ENCODE assay signal across 22 cellular contexts in genomic region chr16:11272921-11273720, GRCh38. TPM values are rescaled to one million over a fixed set of nuclear protein-coding genes. Genes with fewer than 3 reads are reported as not detected.
A peak's percentile ranks its signal among the peaks of the same experiment; 100 is the strongest.
DNase-seq lines count a peak whose midpoint lies in the region; ATAC-seq, FAIRE-seq and TF ChIP-seq lines count a peak whose summit lies in the region.
"Had no signal": no experiment of that assay in that cellular context is flagged by ENCODE, and none has a peak within 500 bp of the region (broad histone marks: within the 10 kb centered on the region; RNA-seq: fewer than 3 reads in every experiment).

Gene PRM3 (minus strand): TSS chr16:11273629. CDS start chr16:11273595, 34 bp downstream.

- in situ Hi-C loops in brain microvascular endothelial cell (cut with HindIII; ENCODE audit: low pct_ligation_motif_present, low sequenced_read_pairs): no loop called here

- H2AK5ac ChIP-seq in neuronal stem cell (ENCODE audit: low read depth, low read length): peak within 1 kb of the TSS; percentile 53

- DNase-seq in WTC11 (ENCODE audit: low spot score) (no peak), keratinocyte (ENCODE audit: low read depth, low spot score) (no peak), neuronal stem cell (ENCODE audit: low spot score) (no peak), brain microvascular endothelial cell (no peak)
- DNase-seq in NK-92 treated with Interleukin-12 subunit alpha and Interleukin-12 subunit beta, amount 100 ng/mL, for 24 hours (lab: John Stamatoyannopoulos, UW): no peak
- no peak for DNase-seq in stimulated activated CD4-positive, alpha-beta T cell treated with anti-CD3 and anti-CD28 coated beads, Interleukin-12 subunit alpha, Interleukin-12 subunit beta, amount 100 ng/mL, for 4 hours
- DNase-seq: Calu3; CD4-positive, CD25-positive, alpha-beta regulatory T cell; KG1; NCI-H1092 treated with DMSO at 0.1 percent for 48 hours; NCI-H1694 treated with DMSO at 0.1 percent for 48 hours; NCI-H446 treated with DMSO at 0.1 percent for 48 hours; NCI-H774; Peyer's patch; Right ventricle myocardium superior had no signal

- no peaks in the 10 kb centered on the region for H3K79me2 ChIP-seq in keratinocyte (ENCODE audit: control insufficient read depth, insufficient read depth, low read length)

- H3K9me1 ChIP-seq in keratinocyte (ENCODE audit: control insufficient read depth, extremely low read depth, insufficient read depth, low read length): no peaks in the 10 kb centered on the region

- H3K4me1 ChIP-seq in HEK293 (ENCODE audit: control insufficient read depth, insufficient read depth, low read length) (peaks cover 5% of the 10 kb centered on the region), keratinocyte (ENCODE audit: control insufficient read depth, extremely low read depth, insufficient read depth, low read length) (peaks cover 5% of the 10 kb centered on the region), neuronal stem cell (ENCODE audit: control insufficient read depth in 2 of 2, insufficient read depth in 1 of 2, low read depth in 1 of 2, low read length in 2 of 2) (peaks cover 6 to 10% of the 10 kb centered on the region in 2 donors)
- H3K4me1 ChIP-seq: Peyer's patch had no signal

- peak within 1 kb of the TSS; percentile 17 for H3K4me2 ChIP-seq in keratinocyte (ENCODE audit: control insufficient read depth, extremely low read depth, insufficient read depth, low read depth, low read length)
- H3K4me2 ChIP-seq in neuronal stem cell (ENCODE audit: insufficient read depth, low read length, poor library complexity, severe bottlenecking): no peak within 1 kb of the TSS

- H2AFZ ChIP-seq in keratinocyte (ENCODE audit: control insufficient read depth, low read length): no peak within 1 kb of the TSS
- H2AFZ ChIP-seq in neuronal stem cell (ENCODE audit: low read length): peak within 1 kb of the TSS; percentile 75

- H2BK15ac ChIP-seq in neuronal stem cell (ENCODE audit: low read length): peak within 1 kb of the TSS; percentile 91

- no peak within 1 kb of the TSS for H3K4me3 ChIP-seq in HEK293 (ENCODE audit: low read depth, low read length)
- H3K4me3 ChIP-seq in keratinocyte (ENCODE audit: control insufficient read depth in 2 of 3, extremely low read depth in 1 of 3, insufficient read depth in 2 of 3, low read depth in 1 of 3, low read length in 3 of 3): no peak within 1 kb of the TSS
- no peak within 1 kb of the TSS for H3K4me3 ChIP-seq in neuronal stem cell (ENCODE audit: low read length in 2 of 2)
- H3K4me3 ChIP-seq in brain microvascular endothelial cell (ENCODE audit: low read depth, low read length): no peak within 1 kb of the TSS
- H3K4me3 ChIP-seq: GM12878, Peyer's patch had no signal

- peak within 1 kb of the TSS; percentile 49; the same call in 1 of the 2 replicates for H3K27ac Mint-ChIP-seq in WTC11

- no peak within 1 kb of the TSS for H3K23ac ChIP-seq in neuronal stem cell (ENCODE audit: low read depth, low read length, poor library complexity)

- peak within 1 kb of the TSS; percentile 78 for H2BK12ac ChIP-seq in neuronal stem cell (ENCODE audit: low read length)

- no peak for FAIRE-seq in keratinocyte (lab: Jason Lieb, UNC)
- FAIRE-seq: GM12878, HTR-8/SVneo had no signal

- H3K9me3 ChIP-seq in HEK293 (ENCODE audit: control insufficient read depth, insufficient read depth, low read depth, low read length) (no peaks in the 10 kb centered on the region), keratinocyte (ENCODE audit: control insufficient read depth, low read depth, low read length) (no peaks in the 10 kb centered on the region), neuronal stem cell (replicated peaks in 1 of 2; ENCODE audit: control insufficient read depth in 2 of 2, insufficient read depth in 1 of 2, low read depth in 1 of 2, low read length in 2 of 2) (no peaks in the 10 kb centered on the region)
- H3K9me3 ChIP-seq: Peyer's patch had no signal

- no peaks in the 10 kb centered on the region for H3K27me3 ChIP-seq in keratinocyte (ENCODE audit: control insufficient read depth, extremely low read depth, insufficient read depth, low read length)
- H3K27me3 ChIP-seq in neuronal stem cell (ENCODE audit: control insufficient read depth in 3 of 3, insufficient read depth in 3 of 3, low read depth in 1 of 3, low read length in 3 of 3): no peaks in the 10 kb centered on the region
- H3K27me3 ChIP-seq in brain microvascular endothelial cell (replicated peaks): no peaks in the 10 kb centered on the region
- H3K27me3 ChIP-seq: Peyer's patch had no signal

- H3K36me3 ChIP-seq in HEK293 (ENCODE audit: control insufficient read depth in 2 of 2, insufficient read depth in 1 of 2, low read length in 2 of 2) (no peaks in the 10 kb centered on the region), keratinocyte (ENCODE audit: control insufficient read depth in 2 of 2, extremely low read depth in 1 of 2, insufficient read depth in 2 of 2, low read length in 2 of 2) (no peaks in the 10 kb centered on the region), neuronal stem cell (replicated peaks in 1 of 2; ENCODE audit: control insufficient read depth in 2 of 2, insufficient read depth in 2 of 2, low read length in 2 of 2) (no peaks in the 10 kb centered on the region), brain microvascular endothelial cell (replicated peaks) (no peaks in the 10 kb centered on the region)
- H3K36me3 ChIP-seq: Peyer's patch had no signal

- TF ChIP-seq CTCF in HEK293 (tag by site-specific recombination; IDR thresholded peaks at IDR 0.05) (no peak), WTC11 (IDR thresholded peaks at IDR 0.05) (no peak), keratinocyte (optimal IDR thresholded peaks at IDR 0.05 in 1 of 3, IDR thresholded peaks at IDR 0.05 in 1 of 3, conservative IDR thresholded peaks at IDR 0.05 in 1 of 3; ENCODE audit: extremely low read depth in 1 of 3, insufficient read depth in 2 of 3, low read length in 3 of 3) (no peak), brain microvascular endothelial cell (IDR thresholded peaks at IDR 0.05; ENCODE audit: low read depth, low read length, missing control alignments) (no peak)

- no peak within 1 kb of the TSS for H3K9ac ChIP-seq in keratinocyte (ENCODE audit: control insufficient read depth, extremely low read depth, insufficient read depth, low read length)
- H3K9ac ChIP-seq in neuronal stem cell (ENCODE audit: low read depth, low read length, poor library complexity): no peak within 1 kb of the TSS

- H4K91ac ChIP-seq in neuronal stem cell (ENCODE audit: low read depth, low read length, poor library complexity): peak within 1 kb of the TSS; percentile 19

- H3K18ac ChIP-seq in neuronal stem cell (ENCODE audit: low read length): peak within 1 kb of the TSS; percentile 89

- dilution Hi-C loops in keratinocyte (cut with MboI; ENCODE audit: extremely low pct_ligation_motif_present, low sequenced_read_pairs): no loop called here

- H3K4ac ChIP-seq in neuronal stem cell (ENCODE audit: low read length): peak within 1 kb of the TSS; percentile 39

- H3K4me1 Mint-ChIP-seq in WTC11: peaks cover 9% of the 10 kb centered on the region
- H3K4me1 Mint-ChIP-seq: CD4-positive, CD25-positive, alpha-beta regulatory T cell had no signal

- H3K79me1 ChIP-seq in neuronal stem cell (ENCODE audit: low read depth, low read length): no peaks in the 10 kb centered on the region

- H3K36me3 Mint-ChIP-seq in WTC11: no peaks in the 10 kb centered on the region
- H3K36me3 Mint-ChIP-seq: CD4-positive, CD25-positive, alpha-beta regulatory T cell had no signal

- POLR2A ChIA-PET in HEK293 (lab: Yijun Ruan, JAX) (interaction anchor here (2.6 kb wide), 1 partner anchor 17 kb away, joined by 10 read pairs; the partner anchor contains the start of gene SOCS1), WTC11 (lab: Charles Lee) (interaction anchor here (0.9 kb wide), 1 partner anchor 17 kb away, joined by 4 read pairs; the partner anchor contains the start of gene SOCS1)

- H3K9me3 Mint-ChIP-seq in WTC11: peaks cover 8% of the 10 kb centered on the region

- no peak within 1 kb of the TSS for H2BK120ac ChIP-seq in neuronal stem cell (ENCODE audit: low read depth, low read length)

- WGBS in neuronal stem cell (ENCODE audit: extremely low coverage in 2 of 2, insufficient read length in 2 of 2, insufficient replicate concordance in 1 of 2), 2 donors: no CpG with 5 or more reads among the region's 30 CpGs

- H3K27me3 Mint-ChIP-seq in WTC11 (ENCODE audit: low read depth): no peaks in the 10 kb centered on the region; the same call in 1 of the 2 replicates

- CTCF ChIA-PET in HEK293 (lab: Yijun Ruan, JAX) (interaction anchor here (1.1 to 1.3 kb wide), 2 partner anchors 16 to 17 kb away, joined by 6 to 9 read pairs; partner anchors contain the start of gene SOCS1), WTC11 (lab: Charles Lee) (interaction anchor here (0.8 to 3.5 kb wide), 10 partner anchors 10 to 132 kb away, joined by 3 to 22 read pairs (median 4); partner anchors contain the start of gene SOCS1)

- no peaks in the 10 kb centered on the region for H4K20me1 ChIP-seq in keratinocyte (ENCODE audit: control insufficient read depth, extremely low read depth, insufficient read depth, low read length)

- peak within 1 kb of the TSS; percentile 65 for H3K14ac ChIP-seq in neuronal stem cell (ENCODE audit: low read length)

- peak within 1 kb of the TSS; percentile 68 for H2BK5ac ChIP-seq in neuronal stem cell (ENCODE audit: low read length)

- H3K27ac ChIP-seq in HEK293 (ENCODE audit: extremely low read depth, low read depth, low read length) (peak within 1 kb of the TSS; percentile 45; the same call in 1 of the 2 replicates), keratinocyte (ENCODE audit: control insufficient read depth, insufficient read depth, low read length) (no peak within 1 kb of the TSS), neuronal stem cell (replicated peaks; ENCODE audit: low read length) (no peak within 1 kb of the TSS), brain microvascular endothelial cell (no peak within 1 kb of the TSS)
- H3K27ac ChIP-seq: Peyer's patch had no signal

- no peak within 1 kb of the TSS for H4K8ac ChIP-seq in neuronal stem cell (ENCODE audit: low read depth, low read length)

- H3K4me3 Mint-ChIP-seq in WTC11: no peak within 1 kb of the TSS
- H3K4me3 Mint-ChIP-seq: CD4-positive, CD25-positive, alpha-beta regulatory T cell had no signal

- ATAC-seq in WTC11 (no peak), GM21723 (IDR thresholded peaks at IDR 0.05; ENCODE audit: unreplicated experiment) (no peak)
- ATAC-seq: GM12878, HCT116 had no signal

TF ChIP-seq in HEK293, 187 proteins besides CTCF, POLR2A, EP300 and RAD21 (continues in another document):
- no peak for TF ChIP-seq KLF16 (tag by site-specific recombination; IDR thresholded peaks at IDR 0.05)

RNA-seq across cellular contexts. Expression of gene PRM3, which starts in this region (rescaled TPM):
- total RNA-seq in WTC11 (2021): not detected in 3 replicates
- polyA plus RNA-seq in keratinocyte: not detected in 3 replicates
- not detected for polyA plus RNA-seq in keratinocyte (2011; ENCODE audit: low read depth)
- not detected in 2 replicates for polyA plus RNA-seq in keratinocyte (2011; cell fraction: cytosol; rRNA removed)
- not detected in 2 replicates for polyA plus RNA-seq in keratinocyte (2011; cell fraction: nucleus; rRNA removed)
- not detected in 2 replicates for polyA plus RNA-seq in keratinocyte (2012; ENCODE audit: low replicate concordance)
- not detected in 3 replicates for polyA minus RNA-seq in keratinocyte
- polyA minus RNA-seq in keratinocyte (2011; cell fraction: cytosol; rRNA and poly(A)+ RNA removed): not detected
- not detected in 2 replicates for polyA minus RNA-seq in keratinocyte (2011; cell fraction: nucleus; rRNA and poly(A)+ RNA removed)
- polyA plus RNA-seq in neuronal stem cell (2013, experiment 1 of 2): not detected
- polyA plus RNA-seq in neuronal stem cell (2013, experiment 2 of 2): not detected
- total RNA-seq: Calu3; CD4-positive, CD25-positive, alpha-beta regulatory T cell; G401; GM12878; M059J; Peyer's patch; Right ventricle myocardium superior had no signal
- polyA plus RNA-seq: CD4-positive, CD25-positive, alpha-beta regulatory T cell; GM12878 had no signal
